2 cellular contexts compared by ENCODE assay signal in the genomic region with DNA sequence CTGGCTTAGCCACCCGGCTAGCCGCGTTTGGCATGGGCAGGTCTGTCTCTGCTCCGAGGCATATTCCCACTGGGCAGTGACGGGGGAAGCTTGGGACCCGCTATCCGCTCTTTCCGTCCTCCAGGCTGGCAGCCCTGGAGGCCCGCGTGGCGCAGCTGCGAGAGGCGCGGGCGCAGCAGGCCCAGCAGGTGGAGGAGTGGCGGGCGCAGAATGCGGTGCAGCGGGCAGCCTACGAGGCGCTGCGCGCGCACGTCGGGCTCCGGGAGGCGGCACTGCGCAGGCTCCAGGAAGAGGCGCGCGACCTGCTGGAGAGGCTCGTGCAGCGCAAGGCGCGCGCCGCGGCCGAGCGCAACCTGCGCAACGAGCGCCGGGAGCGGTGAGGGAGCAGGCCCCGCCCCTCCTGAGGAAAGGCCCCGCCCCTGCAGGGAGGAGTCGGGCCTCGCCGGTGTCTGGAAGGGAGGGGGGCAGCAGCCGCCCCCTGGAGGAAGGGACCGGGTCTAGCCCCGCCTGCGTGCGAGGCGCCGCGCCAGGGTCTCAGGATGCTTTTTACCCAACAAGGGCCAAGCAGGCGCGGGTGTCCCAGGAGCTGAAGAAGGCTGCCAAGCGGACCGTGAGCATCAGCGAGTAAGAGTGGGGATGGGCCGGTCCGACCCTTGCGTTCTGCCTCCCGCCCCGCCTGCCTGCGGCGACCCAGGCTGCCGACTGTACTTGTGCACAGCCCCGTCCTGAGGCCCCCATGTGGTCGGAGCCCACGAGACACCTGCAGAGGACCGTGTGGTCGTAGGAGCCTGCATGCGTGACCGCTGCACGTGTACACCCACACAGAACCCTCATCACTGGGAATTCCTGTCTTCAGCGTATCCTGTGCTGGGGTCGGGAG.
TF ChIP-seq lines count a peak whose summit lies in the region.

No MANE protein-coding gene starts in this region.

TF ChIP-seq in HCT116, 20 proteins besides CTCF, POLR2A, EP300 and RAD21:
- TF ChIP-seq SP1 (IDR thresholded peaks at IDR 0.05; ENCODE audit: low read depth) = no peak
- TF ChIP-seq FOSL1 (IDR thresholded peaks at IDR 0.05; ENCODE audit: low read depth) = no peak
- peak; percentile 83; the same call in 1 of the 2 replicates for TF ChIP-seq ZFX (IDR thresholded peaks at IDR 0.05)
- no peak for TF ChIP-seq ZNF274 (IDR thresholded peaks at IDR 0.05; ENCODE audit: low read depth, low read length)
- TF ChIP-seq ELF1 (IDR thresholded peaks at IDR 0.05; ENCODE audit: borderline replicate concordance, low read depth) = no peak
- TF ChIP-seq EGR1 (IDR thresholded peaks at IDR 0.05; ENCODE audit: low read depth) = no peak
- no peak for TF ChIP-seq SRF (IDR thresholded peaks at IDR 0.05; ENCODE audit: low read depth)
- peak; percentile 95 for TF ChIP-seq POLR2AphosphoS5 (IDR thresholded peaks at IDR 0.05; ENCODE audit: low read depth, low read length)
- TF ChIP-seq, protein P1, sequence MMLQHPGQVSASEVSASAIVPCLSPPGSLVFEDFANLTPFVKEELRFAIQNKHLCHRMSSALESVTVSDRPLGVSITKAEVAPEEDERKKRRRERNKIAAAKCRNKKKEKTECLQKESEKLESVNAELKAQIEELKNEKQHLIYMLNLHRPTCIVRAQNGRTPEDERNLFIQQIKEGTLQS (IDR thresholded peaks at IDR 0.05) = no peak
TF ChIP-seq in HCT116: peak in this region for 2.

TF ChIP-seq in endothelial cell of umbilical vein, 7 proteins besides CTCF, POLR2A, EP300 and RAD21:
- TF ChIP-seq, protein P2, sequence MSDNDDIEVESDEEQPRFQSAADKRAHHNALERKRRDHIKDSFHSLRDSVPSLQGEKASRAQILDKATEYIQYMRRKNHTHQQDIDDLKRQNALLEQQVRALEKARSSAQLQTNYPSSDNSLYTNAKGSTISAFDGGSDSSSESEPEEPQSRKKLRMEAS (IDR thresholded peaks at IDR 0.05; ENCODE audit: insufficient read depth, insufficient read length) = peak; percentile 7
- TF ChIP-seq MYC (IDR thresholded peaks at IDR 0.05; ENCODE audit: low read depth, low read length) (no peak), JUN (IDR thresholded peaks at IDR 0.05; ENCODE audit: borderline replicate concordance, insufficient read depth, insufficient read length, low read depth) (no peak), FOS (IDR thresholded peaks at IDR 0.05; ENCODE audit: borderline replicate concordance, insufficient read depth, low read length) (no peak), GATA2 (IDR thresholded peaks at IDR 0.05; ENCODE audit: insufficient read depth, insufficient read length, low read depth, low read length) (no peak), EZH2 (IDR thresholded peaks at IDR 0.05; ENCODE audit: borderline replicate concordance, low read depth, low read length, severe bottlenecking) (no peak), POLR2AphosphoS5 (IDR thresholded peaks at IDR 0.05; ENCODE audit: insufficient read depth, low read depth, low read length) (peak; percentile 86)
